In the genomic region with DNA sequence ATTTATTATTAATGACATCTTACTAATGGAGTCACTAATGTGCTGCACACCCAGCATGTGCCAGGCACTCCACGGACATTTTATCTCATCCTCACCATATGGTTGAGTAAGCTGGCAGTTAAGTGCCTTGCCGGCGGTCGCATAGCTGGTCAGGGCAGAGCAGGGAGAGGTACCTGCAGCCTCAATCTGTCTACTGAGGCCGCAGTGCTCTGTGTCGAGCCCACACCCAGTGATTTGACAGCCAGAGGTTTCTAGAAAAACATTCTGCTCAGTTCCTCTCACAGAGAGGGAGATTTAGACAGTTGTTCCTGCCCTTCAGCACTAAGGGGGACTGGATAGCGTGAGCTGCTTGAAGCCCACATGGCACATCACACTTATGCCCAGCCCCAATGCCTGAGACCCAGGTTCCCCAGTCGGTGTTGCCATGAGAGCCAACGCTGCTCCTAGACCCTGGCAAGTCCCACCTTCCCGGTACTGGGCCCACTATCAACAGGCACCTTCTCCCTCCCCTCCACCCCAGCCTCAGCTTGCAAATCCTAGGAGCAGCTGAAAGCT, we compare ENCODE assay signal across 1 cellular context.
TF ChIP-seq lines count a peak whose summit lies in the region.

No MANE protein-coding gene starts in this region.

TF ChIP-seq in GM12878, 131 proteins besides CTCF, POLR2A, EP300 and RAD21:
- TF ChIP-seq ESRRA (IDR thresholded peaks at IDR 0.05; ENCODE audit: low read length) (no peak), SRF (IDR thresholded peaks at IDR 0.05; ENCODE audit: low read depth in 2 of 2, low read length in 2 of 2) (no peak), NFYA (IDR thresholded peaks at IDR 0.05; ENCODE audit: borderline replicate concordance, low read depth, low read length) (no peak), ZNF384 (IDR thresholded peaks at IDR 0.05; ENCODE audit: borderline replicate concordance, low read depth, low read length) (no peak), BMI1 (IDR thresholded peaks at IDR 0.05; ENCODE audit: borderline replicate concordance) (no peak), REST (IDR thresholded peaks at IDR 0.05; ENCODE audit: low read depth, low read length) (peak; percentile 63; the same call in 1 of the 2 replicates)
